In genomic region chr1:246213502-246213901, GRCh38 we compare ENCODE assay signal across 16 cellular contexts.
"Had no signal": no experiment of that assay in that cellular context is flagged by ENCODE, and none has a peak within 500 bp of the region (broad histone marks: within the 10 kb centered on the region; RNA-seq: fewer than 3 reads in every experiment).

No MANE protein-coding gene starts in this region.

- H3K9me3 Mint-ChIP-seq: effector memory CD8-positive, alpha-beta T cell; naive thymus-derived CD8-positive, alpha-beta T cell; neural crest cell had no signal

- H3K27me3 Mint-ChIP-seq: effector memory CD8-positive, alpha-beta T cell; naive thymus-derived CD8-positive, alpha-beta T cell had no signal

- H3K4me3 ChIP-seq: esophagus muscularis mucosa, gastroesophageal sphincter, mucosa of descending colon, right atrium auricular region, upper lobe of left lung, uterus had no signal

- H3K4me3 Mint-ChIP-seq: effector memory CD8-positive, alpha-beta T cell; naive thymus-derived CD8-positive, alpha-beta T cell; neural crest cell had no signal

- ATAC-seq: effector memory CD8-positive, alpha-beta T cell; gastroesophageal sphincter; left lobe of liver; mucosa of descending colon; naive thymus-derived CD8-positive, alpha-beta T cell had no signal

- H3K9me3 ChIP-seq: esophagus muscularis mucosa, gastroesophageal sphincter, mucosa of descending colon, right atrium auricular region, upper lobe of left lung, uterus had no signal

- DNase-seq: effector memory CD8-positive, alpha-beta T cell; glutamatergic neuron; islet precursor cell; mammary epithelial cell; mucosa of descending colon; naive thymus-derived CD8-positive, alpha-beta T cell; small intestine; stimulated activated CD4-positive, alpha-beta T cell treated with anti-CD3 and anti-CD28 coated beads, Interleukin-12 subunit alpha, Interleukin-12 subunit beta, amount 100 ng/mL, for 4 hours; upper lobe of left lung; uterus had no signal

- H3K36me3 ChIP-seq: esophagus muscularis mucosa, gastroesophageal sphincter, right atrium auricular region, upper lobe of left lung, uterus had no signal

- H3K27ac Mint-ChIP-seq: effector memory CD8-positive, alpha-beta T cell; naive thymus-derived CD8-positive, alpha-beta T cell had no signal

- H3K27me3 ChIP-seq: esophagus muscularis mucosa, gastroesophageal sphincter, right atrium auricular region, upper lobe of left lung, uterus had no signal

- H3K4me1 ChIP-seq: esophagus muscularis mucosa, gastroesophageal sphincter, right atrium auricular region, uterus had no signal

- H3K27ac ChIP-seq: epithelial cell of prostate, esophagus muscularis mucosa, gastroesophageal sphincter, right atrium auricular region, upper lobe of left lung, uterus had no signal
